ENCODE assay signal across 12 cellular contexts in the genomic region with DNA sequence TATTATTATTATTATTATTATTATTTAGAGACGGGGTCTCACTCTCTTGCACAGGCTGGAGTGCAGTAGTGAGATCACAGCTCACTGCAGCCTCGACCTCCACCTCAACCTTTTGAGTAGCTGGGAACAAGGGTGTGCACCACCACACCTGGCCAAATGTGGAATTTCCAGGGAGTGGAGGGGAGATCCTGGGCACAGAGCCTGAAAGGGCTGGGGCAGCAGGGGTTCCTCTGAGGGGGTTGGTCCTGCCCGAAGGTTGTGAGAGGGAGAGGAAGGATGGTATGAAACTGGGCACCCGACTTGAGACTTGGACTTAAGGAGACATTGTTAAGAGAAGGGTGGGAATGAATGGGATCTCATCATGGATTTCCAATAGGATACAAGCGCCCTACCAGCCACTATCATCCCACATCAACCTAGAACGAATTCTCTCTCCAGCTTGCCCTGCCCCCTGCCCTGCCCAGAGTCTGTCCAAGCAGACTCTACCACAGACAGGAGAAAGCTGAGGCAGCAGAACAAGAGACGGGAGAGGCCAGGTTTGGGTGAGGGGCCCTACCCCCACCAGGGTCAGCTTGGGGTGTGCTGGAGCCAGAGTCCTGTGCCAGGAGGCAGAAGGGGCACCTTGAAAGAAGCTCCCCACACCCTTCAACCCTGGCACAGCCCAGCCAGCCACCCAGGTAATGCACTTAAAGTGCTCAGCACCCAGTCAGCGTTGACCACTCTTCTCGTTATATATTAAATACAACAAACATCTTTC. TPM values are rescaled to one million over a fixed set of nuclear protein-coding genes. Genes with fewer than 3 reads are reported as not detected.
DNase-seq lines count a peak whose midpoint lies in the region; ATAC-seq, FAIRE-seq and TF ChIP-seq lines count a peak whose summit lies in the region.
"Had no signal": no experiment of that assay in that cellular context is flagged by ENCODE, and none has a peak within 500 bp of the region (broad histone marks: within the 10 kb centered on the region; RNA-seq: fewer than 3 reads in every experiment).

No MANE protein-coding gene starts in this region.

- peak overlapping the region; percentile 78 for H2AFZ ChIP-seq in IMR-90 (replicated peaks; ENCODE audit: low read length, poor library complexity)

- no peaks in the 10 kb centered on the region for H3K27me3 ChIP-seq in IMR-90 (ENCODE audit: control insufficient read depth, insufficient read depth, low read length)

- FAIRE-seq in A549 (lab: Jason Lieb, UNC): no peak

- H4K5ac ChIP-seq in IMR-90 (ENCODE audit: low read depth, low read length): no peak overlapping the region

- ATAC-seq in A549: peak in 1 of 2 experiments; percentile 1; a peak in 2 of 6 replicates
- no peak for ATAC-seq in IMR-90 (ENCODE audit: low read depth)
- ATAC-seq in activated naive CD4-positive, alpha-beta T cell treated with anti-CD3 and anti-CD28 coated beads, Interleukin-2, amount 50 U/mL, for 72 hours: no peak
- ATAC-seq in HG02981 (IDR thresholded peaks at IDR 0.05; ENCODE audit: unreplicated experiment): no peak
- no peak for ATAC-seq in GM18867 (IDR thresholded peaks at IDR 0.05; ENCODE audit: unreplicated experiment)

- H3K4me3 Mint-ChIP-seq in dendritic cell treated with granulocyte-macrophage colony-stimulating factor and Interleukin-4, amounts not matched to agents 40 ng/mL and 50 ng/mL, for 4 days: no peak overlapping the region
- H3K4me3 Mint-ChIP-seq in neural crest cell: peak overlapping the region; percentile 44
- H3K4me3 Mint-ChIP-seq: H9 had no signal

- peaks cover 13% of the 10 kb centered on the region for H3K9me1 ChIP-seq in IMR-90 (ENCODE audit: insufficient read depth, low read length)

- intact Hi-C loops in IMR-90 (cut with micrococcal nuclease): loop anchor here (1.0 to 5.0 kb wide), 4 partner anchors 125 to 352 kb away; a partner anchor contains a TSS
- intact Hi-C loops in dendritic cell treated with granulocyte-macrophage colony-stimulating factor and Interleukin-4, amounts not matched to agents 40 ng/mL and 50 ng/mL, for 4 days (cut with micrococcal nuclease): loop anchor here (2.0 to 10.0 kb wide), 4 partner anchors 31 to 353 kb away; a partner anchor contains a TSS

- peak overlapping the region; percentile 34; the same call in 1 of the 2 replicates for H4K91ac ChIP-seq in IMR-90 (ENCODE audit: insufficient read depth, low read depth, low read length)

- H3K4me2 ChIP-seq in A549 (peak overlapping the region; percentile 66), IMR-90 (ENCODE audit: low read depth, low read length) (peak overlapping the region; percentile 33)

- H2BK120ac ChIP-seq in IMR-90 (ENCODE audit: low read depth, low read length): peak overlapping the region; percentile 16; the same call in 1 of the 2 replicates

- peak overlapping the region; percentile 54 for H2BK20ac ChIP-seq in IMR-90 (ENCODE audit: low read depth, low read length)

- H3K14ac ChIP-seq in IMR-90 (replicated peaks; ENCODE audit: low read depth, low read length): peak overlapping the region; percentile 15; the same call in 1 of the 2 replicates

- no peak overlapping the region for H3K56ac ChIP-seq in IMR-90 (ENCODE audit: extremely low read depth, insufficient read depth, low read length)

- H3K9me3 Mint-ChIP-seq in dendritic cell treated with granulocyte-macrophage colony-stimulating factor and Interleukin-4, amounts not matched to agents 40 ng/mL and 50 ng/mL, for 4 days: no peaks in the 10 kb centered on the region
- H3K9me3 Mint-ChIP-seq in neural crest cell: no peaks in the 10 kb centered on the region
- H3K9me3 Mint-ChIP-seq in activated naive CD4-positive, alpha-beta T cell treated with anti-CD3 and anti-CD28 coated beads, Interleukin-2, amount 50 U/mL, for 72 hours: no peaks in the 10 kb centered on the region
- H3K9me3 Mint-ChIP-seq: activated B cell treated with CpG ODN at 0.5 μM for 24 hours, H9 had no signal

- H3K18ac ChIP-seq in IMR-90 (ENCODE audit: low read depth, low read length): no peak overlapping the region

- peak overlapping the region; percentile 52 for H3K4ac ChIP-seq in IMR-90 (ENCODE audit: low read depth, low read length)

- peak overlapping the region in 1 of 2 experiments; percentile 66; a peak in 2 of 4 replicates for H4K8ac ChIP-seq in IMR-90 (ENCODE audit: low read depth in 2 of 2, low read length in 2 of 2)

- peaks cover 24% of the 10 kb centered on the region for H3K4me1 Mint-ChIP-seq in dendritic cell treated with granulocyte-macrophage colony-stimulating factor and Interleukin-4, amounts not matched to agents 40 ng/mL and 50 ng/mL, for 4 days (ENCODE audit: low read depth)
- peaks cover 31% of the 10 kb centered on the region for H3K4me1 Mint-ChIP-seq in neural crest cell

- TF ChIP-seq POLR2A in A549 (IDR thresholded peaks at IDR 0.05; ENCODE audit: low read length) (no peak), IMR-90 (IDR thresholded peaks at IDR 0.05; ENCODE audit: low read depth, low read length) (no peak)

- CTCF ChIA-PET in A549 (lab: Yijun Ruan, JAX): interaction anchor here (0.6 to 4.0 kb wide), 47 partner anchors 10 to 359 kb away, joined by 3 to 42 read pairs (median 6); a partner anchor contains a TSS
- CTCF ChIA-PET in IMR-90 (lab: Yijun Ruan, JAX): interaction anchor here (0.9 to 1.5 kb wide), 2 partner anchors 134 to 137 kb away, joined by 3 to 4 read pairs; no protein-coding TSS in a partner anchor

- H3K4me3 ChIP-seq in A549 (no peak overlapping the region), IMR-90 (ENCODE audit: insufficient read depth, low read depth, low read length) (no peak overlapping the region)

- 46% methylated on average over 8 of the region's 9 CpGs for WGBS in A549 (ENCODE audit: missing lambda C conversion rate)
- 86% methylated on average over 2 of the region's 9 CpGs; no CpG with 5 or more reads in 1 of the 2 experiments for WGBS in IMR-90 (ENCODE audit: extremely low coverage in 2 of 2, insufficient read length in 1 of 2), 2 experiments

- POLR2A ChIA-PET in A549 (lab: Yijun Ruan, JAX): interaction anchor here (0.6 kb wide), 1 partner anchor 13 kb away, joined by 3 read pairs; no protein-coding TSS in a partner anchor
- POLR2A ChIA-PET in IMR-90 (lab: Charles Lee; ENCODE audit: unreplicated experiment): no interaction called here

- no peak for TF ChIP-seq CTCF in A549 (IDR thresholded peaks at IDR 0.05)
- TF ChIP-seq CTCF in IMR-90 (conservative IDR thresholded peaks at IDR 0.05; ENCODE audit: low read depth, low read length): no peak
- TF ChIP-seq CTCF in neural crest cell (conservative IDR thresholded peaks at IDR 0.05): no peak

- H2BK15ac ChIP-seq in IMR-90 (ENCODE audit: low read depth, low read length): peak overlapping the region; percentile 79; the same call in 1 of the 3 replicates

- peak overlapping the region; percentile 89 for H2AK9ac ChIP-seq in IMR-90 (replicated peaks; ENCODE audit: low read depth, low read length, poor library complexity)

- no peak overlapping the region for H3K9ac ChIP-seq in IMR-90 (ENCODE audit: low read depth, low read length)

- peaks cover 30% of the 10 kb centered on the region for H3K4me1 ChIP-seq in A549
- peaks cover 11% of the 10 kb centered on the region for H3K4me1 ChIP-seq in IMR-90 (ENCODE audit: control insufficient read depth, insufficient read depth, low read length)

- peaks cover 12% of the 10 kb centered on the region for H3K36me3 Mint-ChIP-seq in dendritic cell treated with granulocyte-macrophage colony-stimulating factor and Interleukin-4, amounts not matched to agents 40 ng/mL and 50 ng/mL, for 4 days (ENCODE audit: low read depth)
- peaks cover 2% of the 10 kb centered on the region for H3K36me3 Mint-ChIP-seq in neural crest cell (ENCODE audit: low read depth)
- no peaks in the 10 kb centered on the region for H3K36me3 Mint-ChIP-seq in activated naive CD4-positive, alpha-beta T cell treated with anti-CD3 and anti-CD28 coated beads, Interleukin-2, amount 50 U/mL, for 72 hours

- no TSS peak for BruUV-seq in IMR-90 (replicated peaks; lab: Mats Ljungman, UMichigan)

- DNase-seq in A549 (ENCODE audit: low read depth in 1 of 2, low spot score in 1 of 2): no peak
- no peak for DNase-seq in IMR-90
- no peak for DNase-seq in neural crest cell (ENCODE audit: low read depth, low spot score)
- no peak for DNase-seq in activated naive CD4-positive, alpha-beta T cell treated with anti-CD3 and anti-CD28 coated beads, Interleukin-2, amount 50 U/mL, for 72 hours (ENCODE audit: low spot score in 2 of 2)
- no peak for DNase-seq in stimulated activated naive CD4-positive, alpha-beta T cell (lab: John Stamatoyannopoulos, UW)

- peak overlapping the region; percentile 32 for H2BK5ac ChIP-seq in IMR-90 (ENCODE audit: low read depth, low read length, poor library complexity, severe bottlenecking)

- peak overlapping the region; percentile 82 to 99 for H3K27ac ChIP-seq in A549
- H3K27ac ChIP-seq in IMR-90 (ENCODE audit: insufficient read depth, low read length): peak overlapping the region; percentile 5; the same call in 1 of the 2 replicates
- H3K27ac ChIP-seq: epithelial cell of prostate had no signal

- peak overlapping the region; percentile 27 for H3K27ac Mint-ChIP-seq in dendritic cell treated with granulocyte-macrophage colony-stimulating factor and Interleukin-4, amounts not matched to agents 40 ng/mL and 50 ng/mL, for 4 days
- no peak overlapping the region for H3K27ac Mint-ChIP-seq in neural crest cell (ENCODE audit: unreplicated experiment)
- H3K27ac Mint-ChIP-seq in activated naive CD4-positive, alpha-beta T cell treated with anti-CD3 and anti-CD28 coated beads, Interleukin-2, amount 50 U/mL, for 72 hours: no peak overlapping the region
- H3K27ac Mint-ChIP-seq: activated B cell treated with CpG ODN at 0.5 μM for 24 hours, H9 had no signal

- dilution Hi-C loops in IMR-90 (cut with HindIII; ENCODE audit: low sequenced_read_pairs, unreplicated experiment): no loop called here

- TF ChIP-seq EP300 in A549 (IDR thresholded peaks at IDR 0.05): no peak

- H3K9me3 ChIP-seq in A549: no peaks in the 10 kb centered on the region
- H3K9me3 ChIP-seq in IMR-90 (ENCODE audit: control insufficient read depth, insufficient read depth, low read length): no peaks in the 10 kb centered on the region
- H3K9me3 ChIP-seq: Caco-2 had no signal

- TF ChIP-seq RAD21 in A549 (conservative IDR thresholded peaks at IDR 0.05 in 1 of 2, IDR thresholded peaks at IDR 0.05 in 1 of 2): no peak
- no peak for TF ChIP-seq RAD21 in IMR-90 (IDR thresholded peaks at IDR 0.05; ENCODE audit: low read length)

- peak overlapping the region; percentile 17; the same call in 1 of the 2 replicates for H3K23ac ChIP-seq in IMR-90 (ENCODE audit: low read depth, low read length)

- H3K36me3 ChIP-seq in IMR-90 (ENCODE audit: control insufficient read depth, insufficient read depth, low read length): no peaks in the 10 kb centered on the region

- peaks cover 16% of the 10 kb centered on the region for H4K20me1 ChIP-seq in IMR-90 (ENCODE audit: insufficient read depth, low read length)

- peak overlapping the region; percentile 64 for H2AK5ac ChIP-seq in IMR-90 (ENCODE audit: low read depth, low read length)

- in situ Hi-C loops in IMR-90 (cut with MboI; ENCODE audit: low sequenced_read_pairs): loop anchor here (5.0 to 25.0 kb wide), 2 partner anchors 195 to 350 kb away; a partner anchor contains a TSS

- H3K27me3 Mint-ChIP-seq in dendritic cell treated with granulocyte-macrophage colony-stimulating factor and Interleukin-4, amounts not matched to agents 40 ng/mL and 50 ng/mL, for 4 days: peaks cover 4% of the 10 kb centered on the region
- H3K27me3 Mint-ChIP-seq in neural crest cell (ENCODE audit: low read depth): peaks cover 2% of the 10 kb centered on the region
- H3K27me3 Mint-ChIP-seq: activated B cell treated with CpG ODN at 0.5 μM for 24 hours had no signal

- H3K79me1 ChIP-seq in IMR-90 (ENCODE audit: low read depth in 1 of 2, low read length in 2 of 2): peaks cover 0 to 32% of the 10 kb centered on the region in 2 experiments; a peak in 3 of 4 replicates

RNA-seq across cellular contexts. Expression of a gene that starts 2.4 kb away (rescaled TPM):
- 187 and 379 TPM in 2 replicates for polyA plus RNA-seq in A549 (2011; rRNA removed)
- polyA plus RNA-seq in A549 (2012; cell fraction: cytosol; rRNA removed): 156 and 163 TPM in 2 replicates
- polyA plus RNA-seq in A549 (2012; cell fraction: nucleus; rRNA removed): 1,193 and 1,318 TPM in 2 replicates
- 154 to 197 TPM (median 177 TPM) in 3 replicates for polyA plus RNA-seq in A549 (2017; fragmentation: RNase III; extraction: RNeasy Plus Mini Kit Qiagen cat#74134 plus additional on column Dnase treatment)
- polyA minus RNA-seq in A549 (2011; rRNA and poly(A)+ RNA removed): 837 and 1,039 TPM in 2 replicates
- 612 and 670 TPM in 2 replicates for total RNA-seq in IMR-90 (2012; rRNA removed)
- 221 and 240 TPM in 2 replicates for polyA plus RNA-seq in IMR-90 (2012; rRNA removed)
- polyA plus RNA-seq in IMR-90 (2012; cell fraction: cytosol; rRNA removed): 167 and 240 TPM in 2 replicates
- polyA plus RNA-seq in IMR-90 (2012; cell fraction: nucleus; rRNA removed; ENCODE audit: low replicate concordance): 278 and 585 TPM in 2 replicates
- total RNA-seq in neural crest cell: 518 and 528 TPM in 2 replicates
- total RNA-seq in activated naive CD4-positive, alpha-beta T cell treated with anti-CD3 and anti-CD28 coated beads, Interleukin-2, amount 50 U/mL, for 72 hours: 100 to 1,000 TPM; 368 to 465 TPM
